Comparison of ENCODE assay signal across 1 cellular context in the genomic region with DNA sequence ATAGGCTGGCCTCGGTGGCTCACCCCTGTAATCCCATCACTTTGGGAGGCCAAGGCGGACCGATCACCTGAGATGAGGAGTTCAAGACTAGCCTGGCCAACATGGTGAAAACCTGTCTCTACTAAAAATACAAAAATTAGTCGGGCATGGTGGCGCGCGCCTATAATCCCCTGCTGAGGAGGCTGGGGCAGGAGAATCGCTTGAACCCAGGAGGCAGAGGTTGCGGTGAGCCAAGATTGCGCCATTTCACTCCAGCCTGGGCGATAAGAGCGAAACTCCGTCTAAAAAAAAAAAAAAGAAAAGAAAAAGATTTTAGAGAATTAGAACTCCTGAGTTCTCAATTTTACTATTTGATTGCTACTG.
A peak's percentile ranks its signal among the peaks of the same experiment; 100 is the strongest.
TF ChIP-seq lines count a peak whose summit lies in the region.

No MANE protein-coding gene starts in this region.

TF ChIP-seq in HepG2, 621 proteins besides CTCF, POLR2A, EP300 and RAD21:
- TF ChIP-seq ZNF441 (CRISPR knock-in tag; IDR thresholded peaks at IDR 0.05; ENCODE audit: borderline replicate concordance) (peak; percentile 45; the same call in 1 of the 2 replicates), ZNF563 (CRISPR knock-in tag; IDR thresholded peaks at IDR 0.05) (0 out of 2 replicates have a peak, but pooled peaks have one; percentile 11)
- TF ChIP-seq, protein P1, sequence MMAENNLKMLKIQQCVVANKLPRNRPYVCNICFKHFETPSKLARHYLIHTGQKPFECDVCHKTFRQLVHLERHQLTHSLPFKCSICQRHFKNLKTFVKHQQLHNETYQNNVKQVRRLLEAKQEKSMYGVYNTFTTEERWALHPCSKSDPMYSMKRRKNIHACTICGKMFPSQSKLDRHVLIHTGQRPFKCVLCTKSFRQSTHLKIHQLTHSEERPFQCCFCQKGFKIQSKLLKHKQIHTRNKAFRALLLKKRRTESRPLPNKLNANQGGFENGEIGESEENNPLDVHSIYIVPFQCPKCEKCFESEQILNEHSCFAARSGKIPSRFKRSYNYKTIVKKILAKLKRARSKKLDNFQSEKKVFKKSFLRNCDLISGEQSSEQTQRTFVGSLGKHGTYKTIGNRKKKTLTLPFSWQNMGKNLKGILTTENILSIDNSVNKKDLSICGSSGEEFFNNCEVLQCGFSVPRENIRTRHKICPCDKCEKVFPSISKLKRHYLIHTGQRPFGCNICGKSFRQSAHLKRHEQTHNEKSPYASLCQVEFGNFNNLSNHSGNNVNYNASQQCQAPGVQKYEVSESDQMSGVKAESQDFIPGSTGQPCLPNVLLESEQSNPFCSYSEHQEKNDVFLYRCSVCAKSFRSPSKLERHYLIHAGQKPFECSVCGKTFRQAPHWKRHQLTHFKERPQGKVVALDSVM (CRISPR knock-in tag; IDR thresholded peaks at IDR 0.05) = peak; percentile 78
